Comparison of ENCODE assay signal across 20 cellular contexts in the genomic region with DNA sequence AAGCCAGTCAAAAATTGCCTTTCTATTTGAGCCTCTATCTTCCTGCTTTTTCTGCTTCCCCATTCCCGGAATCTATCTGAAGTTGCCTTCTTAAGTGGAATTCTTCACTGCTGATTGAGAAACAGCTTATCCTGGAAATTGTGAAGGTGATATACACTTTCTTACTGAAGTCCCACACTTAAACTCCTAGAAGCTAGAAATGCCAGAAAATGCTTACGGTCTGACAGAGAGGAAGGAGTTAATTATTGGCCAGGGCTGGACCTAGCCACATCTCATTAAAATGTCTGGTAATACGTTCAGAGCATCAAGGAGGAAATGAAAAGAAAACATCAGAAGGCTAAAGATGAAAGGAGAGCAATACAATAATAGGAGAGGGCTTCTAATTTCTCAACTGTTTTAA.
"Had no signal": no experiment of that assay in that cellular context is flagged by ENCODE, and none has a peak within 500 bp of the region (broad histone marks: within the 10 kb centered on the region; RNA-seq: fewer than 3 reads in every experiment).

No MANE protein-coding gene starts in this region.

- H3K4me1 ChIP-seq: esophagus muscularis mucosa, gastrocnemius medialis, psoas muscle, sigmoid colon, stomach had no signal

- DNase-seq: effector memory CD4-positive, alpha-beta T cell; gastrocnemius medialis; glutamatergic neuron; islet precursor cell; left cardiac atrium; mesendoderm; naive B cell; psoas muscle; sigmoid colon; stimulated activated CD4-positive, alpha-beta T cell treated with anti-CD3 and anti-CD28 coated beads, Interleukin-2, amount 100 ng/mL, for 24 hours; stimulated activated CD4-positive, alpha-beta T cell treated with anti-CD3 and anti-CD28 coated beads, Interleukin-4, amount 100 ng/mL, for 4 hours; stimulated activated naive CD4-positive, alpha-beta T cell; stomach; substantia nigra; transverse colon had no signal

- H3K27ac ChIP-seq: epithelial cell of prostate, esophagus muscularis mucosa, gastrocnemius medialis, psoas muscle, sigmoid colon, skin epidermis, stomach, thoracic aorta, transverse colon had no signal

- ATAC-seq: gastrocnemius medialis, left cardiac atrium, psoas muscle had no signal

- FAIRE-seq: endometrium had no signal

- H3K36me3 ChIP-seq: esophagus muscularis mucosa, gastrocnemius medialis, sigmoid colon, stomach, thoracic aorta, transverse colon had no signal

- H3K9me3 ChIP-seq: esophagus muscularis mucosa, gastrocnemius medialis, psoas muscle, sigmoid colon, stomach, thoracic aorta, transverse colon had no signal

- H3K27me3 ChIP-seq: esophagus muscularis mucosa, gastrocnemius medialis, sigmoid colon, transverse colon had no signal

- H3K4me3 ChIP-seq: esophagus muscularis mucosa, gastrocnemius medialis, psoas muscle, sigmoid colon, skin epidermis, stomach, thoracic aorta, transverse colon had no signal
